Comparison of ENCODE assay signal across 8 cellular contexts in the genomic region with DNA sequence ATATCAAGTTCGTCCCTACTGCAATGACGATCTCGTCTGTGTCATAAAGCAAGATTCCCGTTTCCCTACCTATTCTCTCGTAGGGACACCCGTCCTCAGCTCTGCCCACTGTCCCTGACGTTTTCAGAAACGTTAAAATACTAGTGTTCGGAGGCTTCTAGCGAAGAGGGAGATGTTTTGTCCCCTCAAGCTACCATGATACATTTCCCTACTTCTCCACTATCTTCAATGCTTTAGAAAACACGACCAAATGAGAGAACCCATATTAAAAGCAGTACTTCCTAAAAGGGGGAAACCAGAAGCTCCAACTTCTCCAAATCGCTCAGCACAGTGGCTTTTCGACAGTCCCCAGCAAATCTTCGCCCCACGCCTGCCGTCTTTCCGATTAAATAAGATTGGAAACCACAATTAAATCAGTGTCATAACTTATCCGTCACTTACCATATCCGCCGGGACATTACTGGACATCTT. TPM values are rescaled to one million over a fixed set of nuclear protein-coding genes. Genes with fewer than 3 reads are reported as not detected.
A peak's percentile ranks its signal among the peaks of the same experiment; 100 is the strongest.
DNase-seq lines count a peak whose midpoint lies in the region; ATAC-seq and TF ChIP-seq lines count a peak whose summit lies in the region.

No MANE protein-coding gene starts in this region.

- H3K79me2 ChIP-seq in GM23338 (replicated peaks; ENCODE audit: insufficient read depth), result peaks cover 56% of the 10 kb centered on the region

- no peaks in the 10 kb centered on the region for H3F3A ChIP-seq in GM23338 (replicated peaks; ENCODE audit: low read depth)

- no peak overlapping the region; the same call in 1 of the 2 replicates for H3K27ac Mint-ChIP-seq in GM23338

- H3K36me3 Mint-ChIP-seq in GM23338 (ENCODE audit: low read depth), result no peaks in the 10 kb centered on the region

- H3K4me3 ChIP-seq in AG09309 (ENCODE audit: control insufficient read depth, low read depth, low read length) (peak overlapping the region; percentile 96), GM23338 (peak overlapping the region; percentile 85), brain microvascular endothelial cell (ENCODE audit: low read depth, low read length) (peak overlapping the region; percentile 88)

- in situ Hi-C loops in brain microvascular endothelial cell (cut with HindIII; ENCODE audit: low pct_ligation_motif_present, low sequenced_read_pairs), result no loop called here

- peaks cover 34% of the 10 kb centered on the region for H3K4me1 Mint-ChIP-seq in GM23338

- no peaks in the 10 kb centered on the region for H3K9me3 Mint-ChIP-seq in GM23338

- H3K27me3 Mint-ChIP-seq in GM23338 (ENCODE audit: insufficient read depth, low read depth, poor library complexity), result peaks cover 5% of the 10 kb centered on the region

- no peak for DNase-seq in AG09309 (ENCODE audit: low read depth)
- DNase-seq in GM23338 (ENCODE audit: low spot score), result peak; percentile 20
- peak; percentile 55 for DNase-seq in SHP77 treated with DMSO at 0.1 percent for 48 hours (lab: John Stamatoyannopoulos, UW)
- peak; percentile 17 for DNase-seq in brain microvascular endothelial cell
- peak; percentile 50 for DNase-seq in kidney glomerular epithelial cell (lab: John Stamatoyannopoulos, UW)
- peak in 2 of 3 experiments; percentile 5 to 16 for DNase-seq in stimulated activated CD4-positive, alpha-beta T cell treated with anti-CD3 and anti-CD28 coated beads, TNF-alpha, amount 100 ng/mL, for 24 hours (ENCODE audit: low read depth in 3 of 3)

- H2AFZ ChIP-seq in GM23338, result peak overlapping the region; percentile 72

- TF ChIP-seq CTCF in AG09309 (IDR thresholded peaks at IDR 0.05; ENCODE audit: control insufficient read depth, insufficient read depth, low read depth, low read length, missing control alignments) (no peak), GM23338 (conservative IDR thresholded peaks at IDR 0.05; ENCODE audit: low read depth in 2 of 2) (no peak), brain microvascular endothelial cell (IDR thresholded peaks at IDR 0.05; ENCODE audit: low read depth, low read length, missing control alignments) (no peak)

- H3K27me3 ChIP-seq in GM23338 (ENCODE audit: insufficient read depth), result no peaks in the 10 kb centered on the region
- no peaks in the 10 kb centered on the region for H3K27me3 ChIP-seq in brain microvascular endothelial cell (replicated peaks)

- H3K4me2 ChIP-seq in GM23338, result peak overlapping the region; percentile 98

- H3K4me3 Mint-ChIP-seq in GM23338, result peak overlapping the region; percentile 85

- H4K20me1 ChIP-seq in GM23338 (replicated peaks; ENCODE audit: insufficient read depth), result no peaks in the 10 kb centered on the region

- ATAC-seq in GM23338 (no peak), HG03159 (IDR thresholded peaks at IDR 0.05; ENCODE audit: unreplicated experiment) (no peak), GM21447 (IDR thresholded peaks at IDR 0.05; ENCODE audit: unreplicated experiment) (no peak)

- peaks cover 37% of the 10 kb centered on the region for H3K4me1 ChIP-seq in GM23338 (ENCODE audit: insufficient read depth)

- no peaks in the 10 kb centered on the region for H3K36me3 ChIP-seq in GM23338 (ENCODE audit: insufficient read depth)
- H3K36me3 ChIP-seq in brain microvascular endothelial cell (replicated peaks), result no peaks in the 10 kb centered on the region

- 0 out of 2 replicates have a peak overlapping the region, but pooled peaks have one; percentile 80 for H3K27ac ChIP-seq in GM23338 (ENCODE audit: low read depth)
- peak overlapping the region; percentile 99 for H3K27ac ChIP-seq in brain microvascular endothelial cell

- no peaks in the 10 kb centered on the region for H3K9me2 ChIP-seq in GM23338 (ENCODE audit: insufficient read depth)

TF ChIP-seq in GM23338, 12 proteins besides CTCF, POLR2A, EP300 and RAD21 (continues in another document):
- TF ChIP-seq ZNF331 (CRISPR knock-in tag; IDR thresholded peaks at IDR 0.05; ENCODE audit: low read depth), result no peak
- TF ChIP-seq ZNF114 (CRISPR knock-in tag; IDR thresholded peaks at IDR 0.05), result no peak
- TF ChIP-seq JUNB (IDR thresholded peaks at IDR 0.05; ENCODE audit: unreplicated experiment), result no peak
- no peak for TF ChIP-seq EZH2 (IDR thresholded peaks at IDR 0.05; ENCODE audit: low read depth, unreplicated experiment)
- TF ChIP-seq NANOG (IDR thresholded peaks at IDR 0.05; ENCODE audit: borderline replicate concordance), result no peak
- TF ChIP-seq, protein P1, sequence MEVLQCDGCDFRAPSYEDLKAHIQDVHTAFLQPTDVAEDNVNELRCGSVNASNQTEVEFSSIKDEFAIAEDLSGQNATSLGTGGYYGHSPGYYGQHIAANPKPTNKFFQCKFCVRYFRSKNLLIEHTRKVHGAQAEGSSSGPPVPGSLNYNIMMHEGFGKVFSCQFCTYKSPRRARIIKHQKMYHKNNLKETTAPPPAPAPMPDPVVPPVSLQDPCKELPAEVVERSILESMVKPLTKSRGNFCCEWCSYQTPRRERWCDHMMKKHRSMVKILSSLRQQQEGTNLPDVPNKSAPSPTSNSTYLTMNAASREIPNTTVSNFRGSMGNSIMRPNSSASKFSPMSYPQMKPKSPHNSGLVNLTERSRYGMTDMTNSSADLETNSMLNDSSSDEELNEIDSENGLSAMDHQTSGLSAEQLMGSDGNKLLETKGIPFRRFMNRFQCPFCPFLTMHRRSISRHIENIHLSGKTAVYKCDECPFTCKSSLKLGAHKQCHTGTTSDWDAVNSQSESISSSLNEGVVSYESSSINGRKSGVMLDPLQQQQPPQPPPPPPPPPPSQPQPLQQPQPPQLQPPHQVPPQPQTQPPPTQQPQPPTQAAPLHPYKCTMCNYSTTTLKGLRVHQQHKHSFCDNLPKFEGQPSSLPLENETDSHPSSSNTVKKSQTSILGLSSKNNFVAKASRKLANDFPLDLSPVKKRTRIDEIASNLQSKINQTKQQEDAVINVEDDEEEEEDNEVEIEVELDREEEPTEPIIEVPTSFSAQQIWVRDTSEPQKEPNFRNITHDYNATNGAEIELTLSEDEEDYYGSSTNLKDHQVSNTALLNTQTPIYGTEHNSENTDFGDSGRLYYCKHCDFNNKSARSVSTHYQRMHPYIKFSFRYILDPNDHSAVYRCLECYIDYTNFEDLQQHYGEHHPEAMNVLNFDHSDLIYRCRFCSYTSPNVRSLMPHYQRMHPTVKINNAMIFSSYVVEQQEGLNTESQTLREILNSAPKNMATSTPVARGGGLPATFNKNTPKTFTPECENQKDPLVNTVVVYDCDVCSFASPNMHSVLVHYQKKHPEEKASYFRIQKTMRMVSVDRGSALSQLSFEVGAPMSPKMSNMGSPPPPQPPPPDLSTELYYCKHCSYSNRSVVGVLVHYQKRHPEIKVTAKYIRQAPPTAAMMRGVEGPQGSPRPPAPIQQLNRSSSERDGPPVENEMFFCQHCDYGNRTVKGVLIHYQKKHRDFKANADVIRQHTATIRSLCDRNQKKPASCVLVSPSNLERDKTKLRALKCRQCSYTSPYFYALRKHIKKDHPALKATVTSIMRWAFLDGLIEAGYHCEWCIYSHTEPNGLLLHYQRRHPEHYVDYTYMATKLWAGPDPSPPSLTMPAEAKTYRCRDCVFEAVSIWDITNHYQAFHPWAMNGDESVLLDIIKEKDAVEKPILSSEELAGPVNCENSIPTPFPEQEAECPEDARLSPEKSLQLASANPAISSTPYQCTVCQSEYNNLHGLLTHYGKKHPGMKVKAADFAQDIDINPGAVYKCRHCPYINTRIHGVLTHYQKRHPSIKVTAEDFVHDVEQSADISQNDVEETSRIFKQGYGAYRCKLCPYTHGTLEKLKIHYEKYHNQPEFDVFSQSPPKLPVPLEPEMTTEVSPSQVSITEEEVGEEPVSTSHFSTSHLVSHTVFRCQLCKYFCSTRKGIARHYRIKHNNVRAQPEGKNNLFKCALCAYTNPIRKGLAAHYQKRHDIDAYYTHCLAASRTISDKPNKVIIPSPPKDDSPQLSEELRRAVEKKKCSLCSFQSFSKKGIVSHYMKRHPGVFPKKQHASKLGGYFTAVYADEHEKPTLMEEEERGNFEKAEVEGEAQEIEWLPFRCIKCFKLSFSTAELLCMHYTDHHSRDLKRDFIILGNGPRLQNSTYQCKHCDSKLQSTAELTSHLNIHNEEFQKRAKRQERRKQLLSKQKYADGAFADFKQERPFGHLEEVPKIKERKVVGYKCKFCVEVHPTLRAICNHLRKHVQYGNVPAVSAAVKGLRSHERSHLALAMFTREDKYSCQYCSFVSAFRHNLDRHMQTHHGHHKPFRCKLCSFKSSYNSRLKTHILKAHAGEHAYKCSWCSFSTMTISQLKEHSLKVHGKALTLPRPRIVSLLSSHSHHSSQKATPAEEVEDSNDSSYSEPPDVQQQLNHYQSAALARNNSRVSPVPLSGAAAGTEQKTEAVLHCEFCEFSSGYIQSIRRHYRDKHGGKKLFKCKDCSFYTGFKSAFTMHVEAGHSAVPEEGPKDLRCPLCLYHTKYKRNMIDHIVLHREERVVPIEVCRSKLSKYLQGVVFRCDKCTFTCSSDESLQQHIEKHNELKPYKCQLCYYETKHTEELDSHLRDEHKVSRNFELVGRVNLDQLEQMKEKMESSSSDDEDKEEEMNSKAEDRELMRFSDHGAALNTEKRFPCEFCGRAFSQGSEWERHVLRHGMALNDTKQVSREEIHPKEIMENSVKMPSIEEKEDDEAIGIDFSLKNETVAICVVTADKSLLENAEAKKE (CRISPR knock-in tag; IDR thresholded peaks at IDR 0.05), result no peak
- TF ChIP-seq, protein P2, sequence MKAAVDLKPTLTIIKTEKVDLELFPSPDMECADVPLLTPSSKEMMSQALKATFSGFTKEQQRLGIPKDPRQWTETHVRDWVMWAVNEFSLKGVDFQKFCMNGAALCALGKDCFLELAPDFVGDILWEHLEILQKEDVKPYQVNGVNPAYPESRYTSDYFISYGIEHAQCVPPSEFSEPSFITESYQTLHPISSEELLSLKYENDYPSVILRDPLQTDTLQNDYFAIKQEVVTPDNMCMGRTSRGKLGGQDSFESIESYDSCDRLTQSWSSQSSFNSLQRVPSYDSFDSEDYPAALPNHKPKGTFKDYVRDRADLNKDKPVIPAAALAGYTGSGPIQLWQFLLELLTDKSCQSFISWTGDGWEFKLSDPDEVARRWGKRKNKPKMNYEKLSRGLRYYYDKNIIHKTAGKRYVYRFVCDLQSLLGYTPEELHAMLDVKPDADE (IDR thresholded peaks at IDR 0.05), result no peak

RNA-seq across cellular contexts. Expression of a gene that starts 1.3 kb away (rescaled TPM):
- 21.1 and 23.5 TPM in 2 replicates for total RNA-seq in GM23338 (2014; rRNA removed; shearing (Covaris generic))
- polyA plus RNA-seq in GM23338 (2016; fragmentation: Nextera tagmentation; extraction: Ambion mirVana), result 9.7 and 10.0 TPM in 2 replicates
